ENCODE assay signal across 7 cellular contexts in genomic region chr4:183797041-183797444, GRCh38.
DNase-seq lines count a peak whose midpoint lies in the region.

No MANE protein-coding gene starts in this region.

- H3K9me3 Mint-ChIP-seq in activated T-helper 2 cell treated with anti-CD3 and anti-CD28 coated beads, Interferon-gamma antibody, Interleukin-2, Interleukin-4, amounts not matched to agents 10 μg/mL and 5 μg/mL and 100 μg/mL, durations not matched to agents 14 hours and 24 hours and 36 hours, result peaks cover 16% of the 10 kb centered on the region
- peaks cover 16% of the 10 kb centered on the region for H3K9me3 Mint-ChIP-seq in stimulated activated naive CD8-positive, alpha-beta T cell treated with anti-CD3 and anti-CD28 coated beads, Interleukin-15, Interleukin-2, amounts not matched to agents 100 ng/mL and 50 ng/mL, for 24 hours

- peaks cover 69% of the 10 kb centered on the region for H3K27me3 Mint-ChIP-seq in activated T-helper 2 cell treated with anti-CD3 and anti-CD28 coated beads, Interferon-gamma antibody, Interleukin-2, Interleukin-4, amounts not matched to agents 10 μg/mL and 5 μg/mL and 100 μg/mL, durations not matched to agents 14 hours and 24 hours and 36 hours (ENCODE audit: low read depth)
- H3K27me3 Mint-ChIP-seq in stimulated activated naive CD8-positive, alpha-beta T cell treated with anti-CD3 and anti-CD28 coated beads, Interleukin-15, Interleukin-2, amounts not matched to agents 100 ng/mL and 50 ng/mL, for 24 hours, result peaks cover 78% of the 10 kb centered on the region

- H3K36me3 ChIP-seq in HUES6 (ENCODE audit: control insufficient read depth, insufficient read depth, low read length), result no peaks in the 10 kb centered on the region
- no peaks in the 10 kb centered on the region for H3K36me3 ChIP-seq in iPS-20b (ENCODE audit: insufficient read depth, low read depth, low read length)

- DNase-seq in activated T-helper 2 cell treated with anti-CD3 and anti-CD28 coated beads, Interferon-gamma antibody, Interleukin-2, Interleukin-4, amounts not matched to agents 10 μg/mL and 5 μg/mL and 100 μg/mL, durations not matched to agents 14 hours and 24 hours and 36 hours (ENCODE audit: low spot score), result no peak
- DNase-seq in NCI-H774 (lab: John Stamatoyannopoulos, UW), result no peak
- no peak for DNase-seq in mucosa of gallbladder (ENCODE audit: low spot score)
- no peak for DNase-seq in GDM1 (lab: John Stamatoyannopoulos, UW)

- H3K9ac ChIP-seq in HUES6 (ENCODE audit: low read length) (no peak overlapping the region), iPS-20b (ENCODE audit: low read depth, low read length) (no peak overlapping the region)

- intact Hi-C loops in activated T-helper 2 cell treated with anti-CD3 and anti-CD28 coated beads, Interferon-gamma antibody, Interleukin-2, Interleukin-4, amounts not matched to agents 10 μg/mL and 5 μg/mL and 100 μg/mL, durations not matched to agents 14 hours and 24 hours and 36 hours (cut with micrococcal nuclease), result no loop called here

- H3K27ac ChIP-seq in HUES6 (ENCODE audit: low read depth, low read length) (no peak overlapping the region), iPS-20b (ENCODE audit: low read length) (no peak overlapping the region)

- peaks cover 10% of the 10 kb centered on the region for H3K4me1 Mint-ChIP-seq in activated T-helper 2 cell treated with anti-CD3 and anti-CD28 coated beads, Interferon-gamma antibody, Interleukin-2, Interleukin-4, amounts not matched to agents 10 μg/mL and 5 μg/mL and 100 μg/mL, durations not matched to agents 14 hours and 24 hours and 36 hours (ENCODE audit: low read depth)
- H3K4me1 Mint-ChIP-seq in stimulated activated naive CD8-positive, alpha-beta T cell treated with anti-CD3 and anti-CD28 coated beads, Interleukin-15, Interleukin-2, amounts not matched to agents 100 ng/mL and 50 ng/mL, for 24 hours (ENCODE audit: low read depth), result peaks cover 13% of the 10 kb centered on the region

- peak overlapping the region; percentile 60 for H3K4me3 Mint-ChIP-seq in activated T-helper 2 cell treated with anti-CD3 and anti-CD28 coated beads, Interferon-gamma antibody, Interleukin-2, Interleukin-4, amounts not matched to agents 10 μg/mL and 5 μg/mL and 100 μg/mL, durations not matched to agents 14 hours and 24 hours and 36 hours (ENCODE audit: low read depth)
- peak overlapping the region; percentile 57 for H3K4me3 Mint-ChIP-seq in stimulated activated naive CD8-positive, alpha-beta T cell treated with anti-CD3 and anti-CD28 coated beads, Interleukin-15, Interleukin-2, amounts not matched to agents 100 ng/mL and 50 ng/mL, for 24 hours

- peaks cover 29% of the 10 kb centered on the region for H3K9me3 ChIP-seq in HUES6 (ENCODE audit: control insufficient read depth, insufficient read depth, low read depth, low read length)
- peaks cover 5% of the 10 kb centered on the region; the same call in 1 of the 2 replicates for H3K9me3 ChIP-seq in iPS-20b (ENCODE audit: insufficient read depth, low read depth, low read length)

- no peaks in the 10 kb centered on the region for H3K36me3 Mint-ChIP-seq in activated T-helper 2 cell treated with anti-CD3 and anti-CD28 coated beads, Interferon-gamma antibody, Interleukin-2, Interleukin-4, amounts not matched to agents 10 μg/mL and 5 μg/mL and 100 μg/mL, durations not matched to agents 14 hours and 24 hours and 36 hours (ENCODE audit: low read depth)
- no peaks in the 10 kb centered on the region for H3K36me3 Mint-ChIP-seq in stimulated activated naive CD8-positive, alpha-beta T cell treated with anti-CD3 and anti-CD28 coated beads, Interleukin-15, Interleukin-2, amounts not matched to agents 100 ng/mL and 50 ng/mL, for 24 hours (ENCODE audit: low read depth)

- H3K27me3 ChIP-seq in HUES6 (ENCODE audit: control insufficient read depth, insufficient read depth, low read length), result peaks cover 65% of the 10 kb centered on the region
- H3K27me3 ChIP-seq in iPS-20b (ENCODE audit: insufficient read depth, low read length), result peaks cover 69% of the 10 kb centered on the region

- H3K27ac Mint-ChIP-seq in activated T-helper 2 cell treated with anti-CD3 and anti-CD28 coated beads, Interferon-gamma antibody, Interleukin-2, Interleukin-4, amounts not matched to agents 10 μg/mL and 5 μg/mL and 100 μg/mL, durations not matched to agents 14 hours and 24 hours and 36 hours, result no peak overlapping the region
- no peak overlapping the region for H3K27ac Mint-ChIP-seq in stimulated activated naive CD8-positive, alpha-beta T cell treated with anti-CD3 and anti-CD28 coated beads, Interleukin-15, Interleukin-2, amounts not matched to agents 100 ng/mL and 50 ng/mL, for 24 hours

- H3K4me3 ChIP-seq in HUES6 (ENCODE audit: low read depth, low read length) (peak overlapping the region; percentile 79), iPS-20b (ENCODE audit: low read length) (peak overlapping the region; percentile 69; the same call in 1 of the 2 replicates)

- H3K4me1 ChIP-seq in HUES6 (ENCODE audit: control insufficient read depth, insufficient read depth, low read length), result peaks cover 32% of the 10 kb centered on the region
- H3K4me1 ChIP-seq in iPS-20b (ENCODE audit: insufficient read depth, low read length), result peaks cover 16% of the 10 kb centered on the region
